In the genomic region with DNA sequence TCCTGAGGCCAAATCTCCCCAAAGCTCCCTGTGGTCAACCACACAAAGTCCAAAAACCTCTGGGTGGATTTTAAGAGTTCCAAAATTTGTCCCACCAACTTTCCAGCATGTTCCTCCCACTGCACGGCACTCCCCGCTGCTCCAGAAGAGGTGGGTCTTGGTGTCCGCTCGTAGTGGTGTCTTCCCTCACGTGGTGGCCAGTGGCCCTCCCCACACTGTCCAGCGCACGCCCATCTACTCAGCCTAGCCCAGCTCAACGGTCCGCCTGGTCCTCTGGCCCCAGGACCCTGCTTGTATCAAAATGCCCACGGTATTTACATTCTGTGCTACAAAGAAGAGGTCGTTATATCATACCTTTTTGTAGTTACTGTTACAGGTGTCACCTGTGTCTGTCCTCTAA, we compare ENCODE assay signal across 19 cellular contexts.
DNase-seq lines count a peak whose midpoint lies in the region; FAIRE-seq and TF ChIP-seq lines count a peak whose summit lies in the region.
"Had no signal": no experiment of that assay in that cellular context is flagged by ENCODE, and none has a peak within 500 bp of the region (broad histone marks: within the 10 kb centered on the region; RNA-seq: fewer than 3 reads in every experiment).

No MANE protein-coding gene starts in this region.

- peak; percentile 47 for DNase-seq in cardiac septum (ENCODE audit: low spot score)
- no peak for DNase-seq in right atrium auricular region (ENCODE audit: low spot score)
- no peak for DNase-seq in endodermal cell
- DNase-seq in neural crest cell (ENCODE audit: low read depth, low spot score): no peak
- no peak for DNase-seq in urothelium cell line (ENCODE audit: low spot score)
- no peak for DNase-seq in SW 1271 (lab: John Stamatoyannopoulos, UW)
- DNase-seq in HCEC 1CT: no peak
- DNase-seq in NCI-H774 (lab: John Stamatoyannopoulos, UW): no peak
- DNase-seq: C1 segment of cervical spinal cord; CD4-positive, CD25-positive, alpha-beta regulatory T cell; CD8-positive, alpha-beta memory T cell; COR-L47; DMS 273 treated with DMSO at 0.1 percent for 48 hours had no signal

- H3K4me1 Mint-ChIP-seq in endodermal cell: peaks cover 10% of the 10 kb centered on the region
- peaks cover 34% of the 10 kb centered on the region for H3K4me1 Mint-ChIP-seq in neural crest cell
- H3K4me1 Mint-ChIP-seq: CD4-positive, CD25-positive, alpha-beta regulatory T cell; CD8-positive, alpha-beta memory T cell had no signal

- H3K9ac ChIP-seq in endodermal cell (ENCODE audit: extremely low read depth, low read length, poor library complexity, severe bottlenecking): no peak overlapping the region

- TF ChIP-seq CTCF in right atrium auricular region (IDR thresholded peaks at IDR 0.05): no peak
- TF ChIP-seq CTCF in endodermal cell (conservative IDR thresholded peaks at IDR 0.05): no peak
- TF ChIP-seq CTCF in neural crest cell (conservative IDR thresholded peaks at IDR 0.05): no peak

- no peaks in the 10 kb centered on the region for H3K9me3 Mint-ChIP-seq in endodermal cell
- no peaks in the 10 kb centered on the region for H3K9me3 Mint-ChIP-seq in neural crest cell
- H3K9me3 Mint-ChIP-seq: GM23338 had no signal

- H3K4me1 ChIP-seq in right atrium auricular region: peaks cover 0 to 8% of the 10 kb centered on the region in 2 donors
- peaks cover 3% of the 10 kb centered on the region for H3K4me1 ChIP-seq in endodermal cell (ENCODE audit: control insufficient read depth, insufficient read depth, low read length)

- H3K27me3 Mint-ChIP-seq in endodermal cell (ENCODE audit: insufficient read depth): no peaks in the 10 kb centered on the region
- no peaks in the 10 kb centered on the region for H3K27me3 Mint-ChIP-seq in neural crest cell (ENCODE audit: low read depth)
- H3K27me3 Mint-ChIP-seq: CD4-positive, CD25-positive, alpha-beta regulatory T cell had no signal

- peak; percentile 27 for FAIRE-seq in urothelium cell line (lab: Jason Lieb, UNC)
- FAIRE-seq: G401.6, GM12891, H54, HepG2 had no signal

- H3K36me3 Mint-ChIP-seq in endodermal cell (ENCODE audit: low read depth) (peaks cover 59% of the 10 kb centered on the region), neural crest cell (ENCODE audit: low read depth) (peaks cover 20% of the 10 kb centered on the region)
- H3K36me3 Mint-ChIP-seq: CD4-positive, CD25-positive, alpha-beta regulatory T cell; CD8-positive, alpha-beta memory T cell had no signal

- H3K27ac ChIP-seq in right atrium auricular region: no peak overlapping the region
- H3K27ac ChIP-seq in endodermal cell (ENCODE audit: low read depth, low read length): no peak overlapping the region

- no peaks in the 10 kb centered on the region for H3K9me3 ChIP-seq in right atrium auricular region
- no peaks in the 10 kb centered on the region for H3K9me3 ChIP-seq in endodermal cell (ENCODE audit: control insufficient read depth, low read length)

- WGBS in endodermal cell (ENCODE audit: insufficient coverage in 1 of 2, insufficient read length in 1 of 2), 2 experiments: 97 to 99% methylated on average over 9 to 11 of the region's 11 CpGs

- H3K27ac Mint-ChIP-seq in endodermal cell (peak overlapping the region; percentile 62), neural crest cell (ENCODE audit: unreplicated experiment) (peak overlapping the region; percentile 62)
- H3K27ac Mint-ChIP-seq: B cell; CD4-positive, CD25-positive, alpha-beta regulatory T cell; CD8-positive, alpha-beta memory T cell; GM23338 had no signal

- intact Hi-C loops in cardiac septum (cut with DNase I): no loop called here

- H3K4me3 ChIP-seq in right atrium auricular region: no peak overlapping the region
- H3K4me3 ChIP-seq in endodermal cell (ENCODE audit: low read length): no peak overlapping the region
- H3K4me3 ChIP-seq: GM23338 had no signal

- H3K4me3 Mint-ChIP-seq in endodermal cell (no peak overlapping the region), neural crest cell (no peak overlapping the region)
- H3K4me3 Mint-ChIP-seq: B cell; CD4-positive, CD25-positive, alpha-beta regulatory T cell; CD8-positive, alpha-beta memory T cell; GM23338 had no signal

- H3K36me3 ChIP-seq in right atrium auricular region (peaks cover 32% of the 10 kb centered on the region), endodermal cell (ENCODE audit: control insufficient read depth, insufficient read depth, low read length) (peaks cover 17% of the 10 kb centered on the region)

- H3K27me3 ChIP-seq in right atrium auricular region (no peaks in the 10 kb centered on the region), endodermal cell (ENCODE audit: control insufficient read depth, insufficient read depth, low read length, poor library complexity, severe bottlenecking) (no peaks in the 10 kb centered on the region)
